In genomic region chr11:124725719-124726105, GRCh38 we compare ENCODE assay signal across 8 cellular contexts. TPM values are rescaled to one million over a fixed set of nuclear protein-coding genes. Genes with fewer than 3 reads are reported as not detected.
A peak's percentile ranks its signal among the peaks of the same experiment; 100 is the strongest.
DNase-seq lines count a peak whose midpoint lies in the region; ATAC-seq, FAIRE-seq and TF ChIP-seq lines count a peak whose summit lies in the region.

No MANE protein-coding gene starts in this region.

- no peak for DNase-seq in GM12892 (ENCODE audit: insufficient read length)
- no peak for DNase-seq in activated B cell treated with CpG ODN at 0.5 μM for 24 hours
- DNase-seq in myocyte (ENCODE audit: low read depth) = peak; percentile 44
- DNase-seq in effector CD4-positive, alpha-beta T cell = no peak

- CTCF ChIA-PET in activated B cell treated with CpG ODN at 0.5 μM for 24 hours (lab: Charles Lee) = interaction anchor here (1.3 to 1.4 kb wide), 2 partner anchors 21 to 38 kb away, joined by 3 to 4 read pairs; no protein-coding TSS in a partner anchor

- POLR2A ChIA-PET in activated B cell treated with CpG ODN at 0.5 μM for 24 hours (lab: Charles Lee) = interaction anchor here (1.0 to 2.2 kb wide), 2 partner anchors 21 to 36 kb away, joined by 3 to 16 read pairs; no protein-coding TSS in a partner anchor

- peak overlapping the region; percentile 73 for H3K4me3 Mint-ChIP-seq in activated B cell treated with CpG ODN at 0.5 μM for 24 hours

- ATAC-seq in HG03139 (IDR thresholded peaks at IDR 0.05; ENCODE audit: unreplicated experiment) (peak; percentile 8), activated B cell treated with CpG ODN at 0.5 μM for 24 hours (ENCODE audit: low read depth) (no peak), GM19455 (IDR thresholded peaks at IDR 0.05; ENCODE audit: unreplicated experiment) (no peak), GM21717 (IDR thresholded peaks at IDR 0.05; ENCODE audit: unreplicated experiment) (no peak), HG03135 (IDR thresholded peaks at IDR 0.05; ENCODE audit: unreplicated experiment) (no peak)

- H3K36me3 Mint-ChIP-seq in activated B cell treated with CpG ODN at 0.5 μM for 24 hours (ENCODE audit: low read depth) = no peaks in the 10 kb centered on the region

- TF ChIP-seq CTCF in activated B cell treated with CpG ODN at 0.5 μM for 24 hours (IDR thresholded peaks at IDR 0.05) = no peak

- peak; percentile 42 for FAIRE-seq in GM12892 (lab: Jason Lieb, UNC)

- TF ChIP-seq POLR2A in GM12892 (IDR thresholded peaks at IDR 0.05; ENCODE audit: low read depth, low read length) = no peak

- peaks cover 8% of the 10 kb centered on the region for H3K27me3 Mint-ChIP-seq in activated B cell treated with CpG ODN at 0.5 μM for 24 hours

- intact Hi-C loops in activated B cell treated with CpG ODN at 0.5 μM for 24 hours (cut with micrococcal nuclease) = loop anchor here (1.0 kb wide), 4 partner anchors 15 to 52 kb away; partner anchors contain the start of genes SIAE and SPA17

- H3K27ac Mint-ChIP-seq in activated B cell treated with CpG ODN at 0.5 μM for 24 hours = no peak overlapping the region

- peaks cover 56% of the 10 kb centered on the region for H3K4me1 Mint-ChIP-seq in activated B cell treated with CpG ODN at 0.5 μM for 24 hours

- no peaks in the 10 kb centered on the region for H3K9me3 Mint-ChIP-seq in activated B cell treated with CpG ODN at 0.5 μM for 24 hours

RNA-seq across cellular contexts. Expression of gene NRGN, which starts 14.0 kb away (rescaled TPM):
- polyA plus RNA-seq in GM12892 (2012; ENCODE audit: missing spikeins) = not detected
- total RNA-seq in activated B cell treated with CpG ODN at 0.5 μM for 24 hours (0.69 and 1.0 TPM in 2 replicates), myocyte (not detected in 2 replicates)
- polyA plus RNA-seq in myocyte (2012) = 0.15 TPM

RNA-seq across cellular contexts. Expression of gene VSIG2, which starts 26.3 kb away (rescaled TPM):
- polyA plus RNA-seq in GM12892 (2012; ENCODE audit: missing spikeins) = not detected
- 0.20 TPM in 2 replicates for total RNA-seq in activated B cell treated with CpG ODN at 0.5 μM for 24 hours
- total RNA-seq in myocyte = not detected in 2 replicates
- not detected for polyA plus RNA-seq in myocyte (2012)

RNA-seq across cellular contexts. Expression of gene ESAM, which starts 36.4 kb away (rescaled TPM):
- polyA plus RNA-seq in GM12892 (2012; ENCODE audit: missing spikeins) = 4.0 TPM
- 2.3 and 4.0 TPM in 2 replicates for total RNA-seq in activated B cell treated with CpG ODN at 0.5 μM for 24 hours
- total RNA-seq in myocyte = 0.08 and 0.26 TPM in 2 replicates
- polyA plus RNA-seq in myocyte (2012) = 0.47 TPM

RNA-seq across cellular contexts. Expression of gene SPA17, which starts 52.0 kb away (rescaled TPM):
- 8.2 TPM for polyA plus RNA-seq in GM12892 (2012; ENCODE audit: missing spikeins)
- total RNA-seq in activated B cell treated with CpG ODN at 0.5 μM for 24 hours (1.2 and 1.6 TPM in 2 replicates), myocyte (4.6 and 7.7 TPM in 2 replicates)
- 12.5 TPM for polyA plus RNA-seq in myocyte (2012)

RNA-seq across cellular contexts. Expression of gene SIAE, which starts 52.2 kb away (rescaled TPM):
- polyA plus RNA-seq in GM12892 (2012; ENCODE audit: missing spikeins) = 4.3 TPM
- total RNA-seq in activated B cell treated with CpG ODN at 0.5 μM for 24 hours (2.6 and 3.4 TPM in 2 replicates), myocyte (14.4 and 14.8 TPM in 2 replicates)
- polyA plus RNA-seq in myocyte (2012) = 13.2 TPM
